Comparison of ENCODE assay signal across 35 cellular contexts in genomic region chr1:2909797-2910196, GRCh38.
"Had no signal": no experiment of that assay in that cellular context is flagged by ENCODE, and none has a peak within 500 bp of the region (broad histone marks: within the 10 kb centered on the region; RNA-seq: fewer than 3 reads in every experiment).

No MANE protein-coding gene starts in this region.

- H3K4me3 ChIP-seq: MG63 had no signal

- H3K9me3 ChIP-seq: MG63 had no signal

- H3K9ac ChIP-seq: KMS-11 had no signal

- H3K27ac ChIP-seq: KMS-11 had no signal

- DNase-seq: Karpas-422, Kasumi-1, KG1, MG63, MM.1S, MV-4-11, NCI-H1048, NCI-H1092, NCI-H1092 treated with DMSO at 0.1 percent for 48 hours, NCI-H1105, NCI-H1105 treated with DMSO at 0.1 percent for 48 hours, NCI-H1417, NCI-H1417 treated with DMSO at 0.1 percent for 48 hours, NCI-H1436, NCI-H1436 treated with DMSO at 0.1 percent for 48 hours, NCI-H146, NCI-H1694, NCI-H1694 treated with DMSO at 0.1 percent for 48 hours, NCI-H187, NCI-H187 treated with DMSO at 0.1 percent for 48 hours, NCI-H1930, NCI-H2029, NCI-H2029 treated with DMSO at 0.1 percent for 48 hours, NCI-H2081, NCI-H2081 treated with DMSO at 0.1 percent for 48 hours, NCI-H2107, NCI-H2171, NCI-H2171 treated with DMSO at 0.1 percent for 48 hours, NCI-H2227 treated with DMSO at 0.1 percent for 48 hours, NCI-H226, NCI-H345, NCI-H446, NCI-H446 treated with DMSO at 0.1 percent for 48 hours, NCI-H510A had no signal

- H3K4me2 ChIP-seq: KMS-11 had no signal

- H3K36me3 ChIP-seq: MG63 had no signal
